8 cellular contexts compared by ENCODE assay signal in genomic region chr19:49085868-49086232, GRCh38. TPM values are rescaled to one million over a fixed set of nuclear protein-coding genes. Genes with fewer than 3 reads are reported as not detected.
DNase-seq lines count a peak whose midpoint lies in the region; ATAC-seq and TF ChIP-seq lines count a peak whose summit lies in the region.

No MANE protein-coding gene starts in this region.

- H3K4me2 ChIP-seq in DND-41 (ENCODE audit: insufficient read depth, low read length): peak overlapping the region; percentile 96
- peak overlapping the region; percentile 87 for H3K4me2 ChIP-seq in trophoblast cell (ENCODE audit: low read length)

- peak overlapping the region; percentile 73 for H2AFZ ChIP-seq in DND-41 (ENCODE audit: low read depth, low read length)
- H2AFZ ChIP-seq in trophoblast cell (ENCODE audit: insufficient read depth, low read length, poor library complexity): peak overlapping the region; percentile 98

- H3K9me3 ChIP-seq in DND-41 (ENCODE audit: insufficient read depth, low read length, severe bottlenecking) (no peaks in the 10 kb centered on the region), Peyer's patch (no peaks in the 10 kb centered on the region), esophagus squamous epithelium (no peaks in the 10 kb centered on the region), trophoblast cell (ENCODE audit: insufficient read depth, low read depth, low read length) (no peaks in the 10 kb centered on the region)

- peak overlapping the region; percentile 81 for H2AK5ac ChIP-seq in trophoblast cell (ENCODE audit: low read length)

- H3K9ac ChIP-seq in DND-41 (ENCODE audit: low read depth, low read length) (peak overlapping the region; percentile 82), trophoblast cell (ENCODE audit: low read length) (peak overlapping the region; percentile 100)

- peak overlapping the region; percentile 77 for H2BK120ac ChIP-seq in trophoblast cell (ENCODE audit: insufficient read depth, low read length, poor library complexity)

- H3K36me3 ChIP-seq in DND-41 (ENCODE audit: insufficient read depth, low read length) (peaks cover 46% of the 10 kb centered on the region), Peyer's patch (peaks cover 0 to 17% (median 0%) of the 10 kb centered on the region in 3 donors), esophagus squamous epithelium (peaks cover 12 to 43% (median 25%) of the 10 kb centered on the region in 3 donors), trophoblast cell (ENCODE audit: control insufficient read depth in 1 of 2, insufficient read depth in 2 of 2, low read length in 2 of 2) (peaks cover 32 to 35% of the 10 kb centered on the region in 2 experiments)

- peak overlapping the region; percentile 100 for H3K18ac ChIP-seq in trophoblast cell (ENCODE audit: low read length)

- no peak for TF ChIP-seq POLR2A in Peyer's patch (IDR thresholded peaks at IDR 0.05)
- no peak for TF ChIP-seq POLR2A in esophagus squamous epithelium (IDR thresholded peaks at IDR 0.05)

- H4K20me1 ChIP-seq in DND-41 (ENCODE audit: insufficient read depth, low read length): peaks cover 47% of the 10 kb centered on the region

- H3K4me3 ChIP-seq in DND-41 (ENCODE audit: low read depth in 1 of 2, low read length in 2 of 2) (peak overlapping the region; percentile 53 to 76), Peyer's patch (peak overlapping the region; percentile 82 to 96 (median 91)), esophagus squamous epithelium (peak overlapping the region; percentile 86 to 93 (median 92)), trophoblast cell (ENCODE audit: low read depth, low read length) (peak overlapping the region; percentile 98)

- TF ChIP-seq CTCF in DND-41 (IDR thresholded peaks at IDR 0.05; ENCODE audit: borderline replicate concordance, extremely low read depth, low read length, poor library complexity, severe bottlenecking) (no peak), Peyer's patch (IDR thresholded peaks at IDR 0.05) (no peak), esophagus squamous epithelium (IDR thresholded peaks at IDR 0.05) (no peak), GM10248 (IDR thresholded peaks at IDR 0.05; ENCODE audit: control extremely low read depth, extremely low read depth, low read depth, missing control alignments) (no peak)

- peak overlapping the region; percentile 90 for H4K91ac ChIP-seq in trophoblast cell (ENCODE audit: low read depth, low read length)

- ATAC-seq in DND-41 (ENCODE audit: insufficient read depth, low read depth) (no peak), HG02678 (IDR thresholded peaks at IDR 0.05; ENCODE audit: unreplicated experiment) (no peak), HG03159 (IDR thresholded peaks at IDR 0.05; ENCODE audit: unreplicated experiment) (no peak)

- peaks cover 8% of the 10 kb centered on the region for H3K79me1 ChIP-seq in trophoblast cell (ENCODE audit: low read length)

- CTCF ChIA-PET in GM10248 (lab: Yijun Ruan, JAX): interaction anchor here (3.9 kb wide), 1 partner anchor 12 kb away, joined by 30 read pairs; no protein-coding TSS in a partner anchor

- POLR2A ChIA-PET in GM10248 (lab: Yijun Ruan, JAX): no interaction called here

- no peak overlapping the region for H3K23ac ChIP-seq in trophoblast cell (ENCODE audit: low read length)

- H4K8ac ChIP-seq in trophoblast cell (ENCODE audit: low read depth, low read length): peak overlapping the region; percentile 100

- peak overlapping the region; percentile 99 for H3K14ac ChIP-seq in trophoblast cell (ENCODE audit: low read length)

- H3K27ac ChIP-seq in DND-41 (ENCODE audit: low read length): peak overlapping the region; percentile 78
- peak overlapping the region in 3 of 4 donors; percentile 82 to 94 (median 88) for H3K27ac ChIP-seq in Peyer's patch
- peak overlapping the region; percentile 89 to 95 (median 94) for H3K27ac ChIP-seq in esophagus squamous epithelium
- H3K27ac ChIP-seq in trophoblast cell (ENCODE audit: low read depth, low read length): peak overlapping the region; percentile 89

- no peak overlapping the region for H2BK12ac ChIP-seq in trophoblast cell (ENCODE audit: low read length)

- H2BK5ac ChIP-seq in trophoblast cell (ENCODE audit: low read depth, low read length, poor library complexity): peak overlapping the region; percentile 95

- DNase-seq in DND-41 (no peak), Peyer's patch (no peak), esophagus squamous epithelium (lab: John Stamatoyannopoulos, UW) (no peak), trophoblast cell (no peak), GM10248 (ENCODE audit: extremely low spot score) (no peak), NCI-H1436 treated with DMSO at 0.1 percent for 48 hours (lab: John Stamatoyannopoulos, UW) (no peak)

- H3K4me1 ChIP-seq in DND-41 (ENCODE audit: insufficient read depth, low read length): peaks cover 36% of the 10 kb centered on the region
- peaks cover 0 to 29% (median 5%) of the 10 kb centered on the region in 4 donors for H3K4me1 ChIP-seq in Peyer's patch
- H3K4me1 ChIP-seq in esophagus squamous epithelium: peaks cover 12 to 43% (median 25%) of the 10 kb centered on the region in 3 donors
- H3K4me1 ChIP-seq in trophoblast cell (ENCODE audit: control insufficient read depth in 1 of 2, insufficient read depth in 2 of 2, low read length in 2 of 2): peaks cover 6 to 8% of the 10 kb centered on the region in 2 experiments

- 0 to 1% methylated on average over 14 of the region's 14 CpGs for WGBS in esophagus squamous epithelium, 2 donors
- WGBS in trophoblast cell (ENCODE audit: extremely low coverage, insufficient coverage, insufficient read length): no CpG with 5 or more reads among the region's 14 CpGs

- no peaks in the 10 kb centered on the region for H3K27me3 ChIP-seq in DND-41 (ENCODE audit: insufficient read depth, low read length, poor library complexity)
- H3K27me3 ChIP-seq in Peyer's patch: no peaks in the 10 kb centered on the region
- H3K27me3 ChIP-seq in esophagus squamous epithelium: no peaks in the 10 kb centered on the region
- peaks cover 2% of the 10 kb centered on the region for H3K27me3 ChIP-seq in trophoblast cell (ENCODE audit: insufficient read depth, low read length)

- H3K79me2 ChIP-seq in DND-41 (ENCODE audit: insufficient read depth, low read length) (peaks cover 57% of the 10 kb centered on the region), trophoblast cell (ENCODE audit: control insufficient read depth, insufficient read depth, low read length, poor library complexity) (peaks cover 19% of the 10 kb centered on the region)

- H4K12ac ChIP-seq in trophoblast cell (ENCODE audit: low read depth, low read length): peak overlapping the region; percentile 99

- peak overlapping the region; percentile 95 for H3K4ac ChIP-seq in trophoblast cell (ENCODE audit: low read depth, low read length)

- intact Hi-C loops in esophagus squamous epithelium (cut with DNase I): no loop called here

RNA-seq across cellular contexts. Expression of gene SNRNP70, which starts 0.6 kb away (rescaled TPM):
- total RNA-seq in Peyer's patch (100 to 1,000 TPM; 240 to 520 (median 395) TPM), esophagus squamous epithelium (100 to 1,000 TPM in 3 of 4 donors, 10 to 100 TPM in 1; 78.7 to 241 (median 168) TPM)
- 265 and 271 TPM in 2 replicates for polyA plus RNA-seq in trophoblast cell (2013)

RNA-seq across cellular contexts. Expression of gene KCNA7, which starts 13.4 kb away (rescaled TPM):
- total RNA-seq in Peyer's patch (not detected), esophagus squamous epithelium (not detected)
- polyA plus RNA-seq in trophoblast cell (2013): 0.01 TPM in 2 replicates

RNA-seq across cellular contexts. Expression of gene NTF4, which starts 21.2 kb away (rescaled TPM):
- not detected for total RNA-seq in Peyer's patch
- total RNA-seq in esophagus squamous epithelium: 1 to 10 TPM; 1.2 to 5.3 (median 2.0) TPM
- 7.8 and 8.7 TPM in 2 replicates for polyA plus RNA-seq in trophoblast cell (2013)

RNA-seq across cellular contexts. Expression of gene CGB7, which starts 28.3 kb away (rescaled TPM):
- total RNA-seq in Peyer's patch: not detected
- 1 to 10 TPM in 2 of 4 donors, under 1 TPM in 1, not detected in 1; 0.22 to 4.4 (median 1.7) TPM for total RNA-seq in esophagus squamous epithelium
- polyA plus RNA-seq in trophoblast cell (2013): 11.9 and 12.3 TPM in 2 replicates

RNA-seq across cellular contexts. Expression of gene LIN7B, which starts 28.3 kb away (rescaled TPM):
- total RNA-seq in Peyer's patch: 10 to 100 TPM in 3 of 4 donors, not detected in 1; 13.5 to 29.4 (median 18.0) TPM
- 10 to 100 TPM in 2 of 4 donors, 1 to 10 TPM in 2; 5.7 to 14.1 (median 10.1) TPM for total RNA-seq in esophagus squamous epithelium
- polyA plus RNA-seq in trophoblast cell (2013): 5.3 and 5.4 TPM in 2 replicates
